ENCODE assay signal across 1 cellular context in the genomic region with DNA sequence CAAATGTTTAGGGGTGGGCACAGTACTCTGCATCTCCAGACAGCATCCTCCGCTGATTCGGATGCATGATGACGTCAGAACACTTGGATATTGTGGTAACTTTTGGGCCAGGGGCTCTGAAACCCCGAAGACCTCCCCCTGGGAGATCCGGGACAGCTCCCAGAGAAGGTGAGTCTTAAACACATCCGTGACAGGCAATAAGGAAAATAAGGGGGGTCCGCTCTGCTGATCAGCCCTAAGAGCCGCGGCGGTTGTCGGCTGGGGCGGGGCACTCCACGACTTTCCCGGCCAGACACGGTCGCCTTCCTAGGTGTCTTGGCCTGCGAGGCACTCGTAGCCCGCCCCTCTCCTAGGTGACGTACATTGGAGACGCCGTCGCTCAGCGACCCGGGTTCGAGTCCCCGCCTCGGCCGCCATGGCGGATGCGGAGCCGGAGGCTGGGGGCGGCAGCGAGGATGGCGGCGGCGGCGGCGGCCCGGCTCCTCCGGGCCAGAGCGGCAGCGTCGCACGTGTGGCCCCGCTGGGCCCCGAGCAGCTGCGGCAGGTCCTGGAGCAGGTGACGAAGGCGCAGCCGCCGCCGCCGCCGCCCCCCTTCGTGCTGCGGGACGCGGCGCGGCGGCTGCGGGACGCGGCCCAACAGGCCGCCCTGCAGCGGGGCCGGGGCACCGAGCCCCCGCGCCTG.
TF ChIP-seq lines count a peak whose summit lies in the region.

Gene ZNF839 (plus strand): TSS at position 396 of the 682 bp plus-strand sequence. CDS start 20 bp downstream, at position 416.

TF ChIP-seq in HepG2, 621 proteins besides CTCF, POLR2A, EP300 and RAD21 (continued from another document and continues in another):
- peak; percentile 71; the same call in 1 of the 2 replicates for TF ChIP-seq ZNF788 (CRISPR knock-in tag; IDR thresholded peaks at IDR 0.05; ENCODE audit: borderline replicate concordance)
- TF ChIP-seq, protein P1, sequence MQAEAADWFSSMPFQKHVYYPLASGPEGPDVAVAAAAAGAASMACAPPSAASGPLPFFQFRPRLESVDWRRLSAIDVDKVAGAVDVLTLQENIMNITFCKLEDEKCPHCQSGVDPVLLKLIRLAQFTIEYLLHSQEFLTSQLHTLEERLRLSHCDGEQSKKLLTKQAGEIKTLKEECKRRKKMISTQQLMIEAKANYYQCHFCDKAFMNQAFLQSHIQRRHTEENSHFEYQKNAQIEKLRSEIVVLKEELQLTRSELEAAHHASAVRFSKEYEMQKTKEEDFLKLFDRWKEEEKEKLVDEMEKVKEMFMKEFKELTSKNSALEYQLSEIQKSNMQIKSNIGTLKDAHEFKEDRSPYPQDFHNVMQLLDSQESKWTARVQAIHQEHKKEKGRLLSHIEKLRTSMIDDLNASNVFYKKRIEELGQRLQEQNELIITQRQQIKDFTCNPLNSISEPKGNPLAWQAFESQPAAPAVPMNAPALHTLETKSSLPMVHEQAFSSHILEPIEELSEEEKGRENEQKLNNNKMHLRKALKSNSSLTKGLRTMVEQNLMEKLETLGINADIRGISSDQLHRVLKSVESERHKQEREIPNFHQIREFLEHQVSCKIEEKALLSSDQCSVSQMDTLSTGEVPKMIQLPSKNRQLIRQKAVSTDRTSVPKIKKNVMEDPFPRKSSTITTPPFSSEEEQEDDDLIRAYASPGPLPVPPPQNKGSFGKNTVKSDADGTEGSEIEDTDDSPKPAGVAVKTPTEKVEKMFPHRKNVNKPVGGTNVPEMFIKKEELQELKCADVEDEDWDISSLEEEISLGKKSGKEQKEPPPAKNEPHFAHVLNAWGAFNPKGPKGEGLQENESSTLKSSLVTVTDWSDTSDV (CRISPR knock-in tag; IDR thresholded peaks at IDR 0.05) = no peak
- TF ChIP-seq AGO1 (IDR thresholded peaks at IDR 0.05; ENCODE audit: low read depth, low read length, poor library complexity, severe bottlenecking) = no peak
- TF ChIP-seq ZNF234 (CRISPR knock-in tag; conservative IDR thresholded peaks at IDR 0.05) = no peak
- no peak for TF ChIP-seq ZNF775 (CRISPR knock-in tag; IDR thresholded peaks at IDR 0.05; ENCODE audit: borderline replicate concordance)
- TF ChIP-seq TOPORS (CRISPR knock-in tag; IDR thresholded peaks at IDR 0.05) = no peak
- TF ChIP-seq GLI4 (CRISPR knock-in tag; IDR thresholded peaks at IDR 0.05; ENCODE audit: borderline replicate concordance) = no peak
- no peak for TF ChIP-seq ZNF672 (CRISPR knock-in tag; IDR thresholded peaks at IDR 0.05)
- TF ChIP-seq SRSF9 (IDR thresholded peaks at IDR 0.05; ENCODE audit: borderline replicate concordance, insufficient read depth, low read depth, low read length, poor library complexity, severe bottlenecking) = no peak
- TF ChIP-seq TSC22D2 (CRISPR knock-in tag; IDR thresholded peaks at IDR 0.05; ENCODE audit: borderline replicate concordance) = no peak; the same call in 1 of the 2 replicates
- TF ChIP-seq ZNF331 (CRISPR knock-in tag; IDR thresholded peaks at IDR 0.05) = no peak
- TF ChIP-seq IKZF1 (IDR thresholded peaks at IDR 0.05) = no peak
- TF ChIP-seq, protein P2, sequence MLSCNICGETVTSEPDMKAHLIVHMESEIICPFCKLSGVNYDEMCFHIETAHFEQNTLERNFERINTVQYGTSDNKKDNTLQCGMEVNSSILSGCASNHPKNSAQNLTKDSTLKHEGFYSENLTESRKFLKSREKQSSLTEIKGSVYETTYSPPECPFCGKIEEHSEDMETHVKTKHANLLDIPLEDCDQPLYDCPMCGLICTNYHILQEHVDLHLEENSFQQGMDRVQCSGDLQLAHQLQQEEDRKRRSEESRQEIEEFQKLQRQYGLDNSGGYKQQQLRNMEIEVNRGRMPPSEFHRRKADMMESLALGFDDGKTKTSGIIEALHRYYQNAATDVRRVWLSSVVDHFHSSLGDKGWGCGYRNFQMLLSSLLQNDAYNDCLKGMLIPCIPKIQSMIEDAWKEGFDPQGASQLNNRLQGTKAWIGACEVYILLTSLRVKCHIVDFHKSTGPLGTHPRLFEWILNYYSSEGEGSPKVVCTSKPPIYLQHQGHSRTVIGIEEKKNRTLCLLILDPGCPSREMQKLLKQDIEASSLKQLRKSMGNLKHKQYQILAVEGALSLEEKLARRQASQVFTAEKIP (CRISPR knock-in tag; IDR thresholded peaks at IDR 0.05; ENCODE audit: borderline replicate concordance) = no peak
- TF ChIP-seq, protein P3, sequence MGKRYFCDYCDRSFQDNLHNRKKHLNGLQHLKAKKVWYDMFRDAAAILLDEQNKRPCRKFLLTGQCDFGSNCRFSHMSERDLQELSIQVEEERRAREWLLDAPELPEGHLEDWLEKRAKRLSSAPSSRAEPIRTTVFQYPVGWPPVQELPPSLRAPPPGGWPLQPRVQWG (CRISPR knock-in tag; IDR thresholded peaks at IDR 0.05; ENCODE audit: borderline replicate concordance, low read depth) = no peak
- TF ChIP-seq NR2C2 (CRISPR knock-in tag; IDR thresholded peaks at IDR 0.05; ENCODE audit: borderline replicate concordance) = peak; percentile 50; the same call in 1 of the 2 replicates
- TF ChIP-seq MTF2 (CRISPR knock-in tag; IDR thresholded peaks at IDR 0.05; ENCODE audit: borderline replicate concordance) = no peak
- TF ChIP-seq RNF2 (conservative IDR thresholded peaks at IDR 0.05; ENCODE audit: low read depth) = no peak
- TF ChIP-seq ZBTB39 (CRISPR knock-in tag; IDR thresholded peaks at IDR 0.05) = no peak
- TF ChIP-seq ZNF256 (CRISPR knock-in tag; conservative IDR thresholded peaks at IDR 0.05) = no peak
- TF ChIP-seq ARNT2 (CRISPR knock-in tag; IDR thresholded peaks at IDR 0.05; ENCODE audit: low read depth) = 0 out of 2 replicates have a peak, but pooled peaks have one; percentile 17
- no peak for TF ChIP-seq TEAD2 (CRISPR knock-in tag; IDR thresholded peaks at IDR 0.05)
- TF ChIP-seq, protein P4, sequence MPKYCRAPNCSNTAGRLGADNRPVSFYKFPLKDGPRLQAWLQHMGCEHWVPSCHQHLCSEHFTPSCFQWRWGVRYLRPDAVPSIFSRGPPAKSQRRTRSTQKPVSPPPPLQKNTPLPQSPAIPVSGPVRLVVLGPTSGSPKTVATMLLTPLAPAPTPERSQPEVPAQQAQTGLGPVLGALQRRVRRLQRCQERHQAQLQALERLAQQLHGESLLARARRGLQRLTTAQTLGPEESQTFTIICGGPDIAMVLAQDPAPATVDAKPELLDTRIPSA (CRISPR knock-in tag; IDR thresholded peaks at IDR 0.05; ENCODE audit: borderline replicate concordance) = no peak
- TF ChIP-seq NR2F6 (IDR thresholded peaks at IDR 0.05) = no peak
- peak; percentile 21; the same call in 1 of the 2 replicates for TF ChIP-seq NR2F6 (CRISPR knock-in tag; IDR thresholded peaks at IDR 0.05)
- TF ChIP-seq SIX1 (CRISPR knock-in tag; IDR thresholded peaks at IDR 0.05; ENCODE audit: borderline replicate concordance) = no peak
- peak; percentile 58; the same call in 1 of the 2 replicates for TF ChIP-seq POLR2AphosphoS5 (IDR thresholded peaks at IDR 0.05; ENCODE audit: low read depth, low read length)
- no peak for TF ChIP-seq ZNF354B (CRISPR knock-in tag; IDR thresholded peaks at IDR 0.05)
- TF ChIP-seq HOXA5 (CRISPR knock-in tag; IDR thresholded peaks at IDR 0.05) = peak; percentile 28; the same call in 1 of the 2 replicates
- 0 out of 2 replicates have a peak, but pooled peaks have one; percentile 51 for TF ChIP-seq MAF1 (CRISPR knock-in tag; IDR thresholded peaks at IDR 0.05; ENCODE audit: borderline replicate concordance)
- TF ChIP-seq CENPX (CRISPR knock-in tag; IDR thresholded peaks at IDR 0.05) = no peak
- TF ChIP-seq ZFP90 (CRISPR knock-in tag; IDR thresholded peaks at IDR 0.05; ENCODE audit: borderline replicate concordance) = no peak
- no peak for TF ChIP-seq SUZ12 (IDR thresholded peaks at IDR 0.05; ENCODE audit: low read depth, low read length)
- TF ChIP-seq ZNF44 (CRISPR knock-in tag; IDR thresholded peaks at IDR 0.05) = no peak
- TF ChIP-seq, protein P5, sequence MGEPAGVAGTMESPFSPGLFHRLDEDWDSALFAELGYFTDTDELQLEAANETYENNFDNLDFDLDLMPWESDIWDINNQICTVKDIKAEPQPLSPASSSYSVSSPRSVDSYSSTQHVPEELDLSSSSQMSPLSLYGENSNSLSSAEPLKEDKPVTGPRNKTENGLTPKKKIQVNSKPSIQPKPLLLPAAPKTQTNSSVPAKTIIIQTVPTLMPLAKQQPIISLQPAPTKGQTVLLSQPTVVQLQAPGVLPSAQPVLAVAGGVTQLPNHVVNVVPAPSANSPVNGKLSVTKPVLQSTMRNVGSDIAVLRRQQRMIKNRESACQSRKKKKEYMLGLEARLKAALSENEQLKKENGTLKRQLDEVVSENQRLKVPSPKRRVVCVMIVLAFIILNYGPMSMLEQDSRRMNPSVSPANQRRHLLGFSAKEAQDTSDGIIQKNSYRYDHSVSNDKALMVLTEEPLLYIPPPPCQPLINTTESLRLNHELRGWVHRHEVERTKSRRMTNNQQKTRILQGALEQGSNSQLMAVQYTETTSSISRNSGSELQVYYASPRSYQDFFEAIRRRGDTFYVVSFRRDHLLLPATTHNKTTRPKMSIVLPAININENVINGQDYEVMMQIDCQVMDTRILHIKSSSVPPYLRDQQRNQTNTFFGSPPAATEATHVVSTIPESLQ (CRISPR knock-in tag; conservative IDR thresholded peaks at IDR 0.05) = no peak
- peak; percentile 84; the same call in 1 of the 2 replicates for TF ChIP-seq SPEN (CRISPR knock-in tag; IDR thresholded peaks at IDR 0.05; ENCODE audit: low read depth)
- no peak for TF ChIP-seq U2AF1 (optimal IDR thresholded peaks at IDR 0.05; ENCODE audit: low read depth, low read length)
- TF ChIP-seq ZFP37 (CRISPR knock-in tag; IDR thresholded peaks at IDR 0.05; ENCODE audit: borderline replicate concordance) = no peak
- TF ChIP-seq HMG20A (CRISPR knock-in tag; IDR thresholded peaks at IDR 0.05; ENCODE audit: borderline replicate concordance) = no peak
- TF ChIP-seq IRF2 (CRISPR knock-in tag; IDR thresholded peaks at IDR 0.05) = peak; percentile 64; the same call in 1 of the 2 replicates
- no peak for TF ChIP-seq ZNF589 (CRISPR knock-in tag; conservative IDR thresholded peaks at IDR 0.05)
- no peak for TF ChIP-seq BATF2 (CRISPR knock-in tag; IDR thresholded peaks at IDR 0.05)
- TF ChIP-seq MZF1 (CRISPR knock-in tag; IDR thresholded peaks at IDR 0.05; ENCODE audit: borderline replicate concordance) = no peak
- TF ChIP-seq SP5 (CRISPR knock-in tag; IDR thresholded peaks at IDR 0.05; ENCODE audit: borderline replicate concordance, low read depth) = peak; percentile 85
- TF ChIP-seq STAT5B (CRISPR knock-in tag; IDR thresholded peaks at IDR 0.05) = no peak
- TF ChIP-seq KDM5B (CRISPR knock-in tag; IDR thresholded peaks at IDR 0.05; ENCODE audit: borderline replicate concordance) = no peak
- no peak for TF ChIP-seq MLLT10 (CRISPR knock-in tag; IDR thresholded peaks at IDR 0.05)
- TF ChIP-seq, protein P6, sequence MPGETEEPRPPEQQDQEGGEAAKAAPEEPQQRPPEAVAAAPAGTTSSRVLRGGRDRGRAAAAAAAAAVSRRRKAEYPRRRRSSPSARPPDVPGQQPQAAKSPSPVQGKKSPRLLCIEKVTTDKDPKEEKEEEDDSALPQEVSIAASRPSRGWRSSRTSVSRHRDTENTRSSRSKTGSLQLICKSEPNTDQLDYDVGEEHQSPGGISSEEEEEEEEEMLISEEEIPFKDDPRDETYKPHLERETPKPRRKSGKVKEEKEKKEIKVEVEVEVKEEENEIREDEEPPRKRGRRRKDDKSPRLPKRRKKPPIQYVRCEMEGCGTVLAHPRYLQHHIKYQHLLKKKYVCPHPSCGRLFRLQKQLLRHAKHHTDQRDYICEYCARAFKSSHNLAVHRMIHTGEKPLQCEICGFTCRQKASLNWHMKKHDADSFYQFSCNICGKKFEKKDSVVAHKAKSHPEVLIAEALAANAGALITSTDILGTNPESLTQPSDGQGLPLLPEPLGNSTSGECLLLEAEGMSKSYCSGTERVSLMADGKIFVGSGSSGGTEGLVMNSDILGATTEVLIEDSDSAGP (CRISPR knock-in tag; IDR thresholded peaks at IDR 0.05; ENCODE audit: borderline replicate concordance) = no peak; the same call in 1 of the 2 replicates
- TF ChIP-seq, protein P7, sequence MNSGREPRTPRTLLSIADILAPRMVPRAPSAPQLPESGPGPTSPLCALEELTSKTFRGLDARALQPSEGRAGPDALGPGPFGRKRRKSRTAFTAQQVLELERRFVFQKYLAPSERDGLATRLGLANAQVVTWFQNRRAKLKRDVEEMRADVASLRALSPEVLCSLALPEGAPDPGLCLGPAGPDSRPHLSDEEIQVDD (CRISPR knock-in tag; IDR thresholded peaks at IDR 0.05; ENCODE audit: borderline replicate concordance) = no peak
- no peak for TF ChIP-seq HNRNPK (IDR thresholded peaks at IDR 0.05; ENCODE audit: low read depth, low read length, poor library complexity, severe bottlenecking)
- no peak for TF ChIP-seq ZNF605 (CRISPR knock-in tag; IDR thresholded peaks at IDR 0.05)
- TF ChIP-seq ETV5 (CRISPR knock-in tag; IDR thresholded peaks at IDR 0.05; ENCODE audit: borderline replicate concordance) = 0 out of 2 replicates have a peak, but pooled peaks have one; percentile 23
- peak; percentile 40; the same call in 1 of the 2 replicates for TF ChIP-seq ATF7-NPFF (CRISPR knock-in tag; IDR thresholded peaks at IDR 0.05; ENCODE audit: low read depth)
- TF ChIP-seq, protein P8, sequence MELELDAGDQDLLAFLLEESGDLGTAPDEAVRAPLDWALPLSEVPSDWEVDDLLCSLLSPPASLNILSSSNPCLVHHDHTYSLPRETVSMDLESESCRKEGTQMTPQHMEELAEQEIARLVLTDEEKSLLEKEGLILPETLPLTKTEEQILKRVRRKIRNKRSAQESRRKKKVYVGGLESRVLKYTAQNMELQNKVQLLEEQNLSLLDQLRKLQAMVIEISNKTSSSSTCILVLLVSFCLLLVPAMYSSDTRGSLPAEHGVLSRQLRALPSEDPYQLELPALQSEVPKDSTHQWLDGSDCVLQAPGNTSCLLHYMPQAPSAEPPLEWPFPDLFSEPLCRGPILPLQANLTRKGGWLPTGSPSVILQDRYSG (CRISPR knock-in tag; IDR thresholded peaks at IDR 0.05) = 0 out of 2 replicates have a peak, but pooled peaks have one; percentile 52
- no peak for TF ChIP-seq ZNF160 (CRISPR knock-in tag; IDR thresholded peaks at IDR 0.05)
